Comparison of ENCODE assay signal across 1 cellular context in the genomic region with DNA sequence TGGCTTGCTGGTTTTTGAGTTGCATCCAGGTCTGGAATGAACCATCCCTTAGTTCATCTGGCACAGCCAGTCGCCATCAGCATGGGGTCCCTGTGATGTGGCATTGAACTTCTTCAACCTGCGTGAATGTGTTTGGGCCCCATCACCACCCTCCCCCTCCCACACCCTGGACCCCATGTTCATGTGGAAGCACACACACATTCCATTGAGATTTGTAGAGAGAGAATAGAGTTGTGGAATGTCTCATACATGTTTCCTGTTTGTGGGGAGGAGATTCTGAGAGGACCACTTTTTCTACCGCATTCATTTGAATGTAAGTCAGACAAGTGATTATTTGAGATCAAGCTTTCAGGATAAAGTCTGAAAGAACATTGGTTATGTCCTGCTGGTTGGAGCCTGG.
TF ChIP-seq lines count a peak whose summit lies in the region.

No MANE protein-coding gene starts in this region.

TF ChIP-seq in H1, 55 proteins besides CTCF, POLR2A, EP300 and RAD21:
- TF ChIP-seq KDM4A (IDR thresholded peaks at IDR 0.05; ENCODE audit: low read depth, low read length, severe bottlenecking) (no peak), TAF7 (optimal IDR thresholded peaks at IDR 0.05; ENCODE audit: borderline replicate concordance, low read depth, low read length) (no peak)
- TF ChIP-seq, protein P1, sequence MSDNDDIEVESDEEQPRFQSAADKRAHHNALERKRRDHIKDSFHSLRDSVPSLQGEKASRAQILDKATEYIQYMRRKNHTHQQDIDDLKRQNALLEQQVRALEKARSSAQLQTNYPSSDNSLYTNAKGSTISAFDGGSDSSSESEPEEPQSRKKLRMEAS (IDR thresholded peaks at IDR 0.05), result no peak
